Comparison of ENCODE assay signal across 8 cellular contexts in genomic region chr3:156554842-156555687, GRCh38. TPM values are rescaled to one million over a fixed set of nuclear protein-coding genes. Genes with fewer than 3 reads are reported as not detected.
DNase-seq lines count a peak whose midpoint lies in the region; ATAC-seq lines count a peak whose summit lies in the region.

SSR3 (minus strand) TSS chr3:156555117; CDS start chr3:156555089, 28 bp downstream.

- no peaks in the 10 kb centered on the region for H3K9me3 ChIP-seq in effector memory CD4-positive, alpha-beta T cell (ENCODE audit: control insufficient read depth, low read length)

- ATAC-seq in GM21360 (IDR thresholded peaks at IDR 0.05; ENCODE audit: unreplicated experiment): peak; percentile 99

- peaks cover 19% of the 10 kb centered on the region for H3K36me3 ChIP-seq in effector memory CD4-positive, alpha-beta T cell (ENCODE audit: control insufficient read depth, insufficient read depth, low read length)

- peak within 1 kb of the TSS; percentile 85 for H3K27ac ChIP-seq in effector memory CD4-positive, alpha-beta T cell (ENCODE audit: insufficient read depth, low read length, poor library complexity, severe bottlenecking)

- peak within 1 kb of the TSS; percentile 96 for H3K4me3 ChIP-seq in effector memory CD4-positive, alpha-beta T cell (ENCODE audit: insufficient read depth, low read depth, low read length, poor library complexity, severe bottlenecking)

- H3K4me1 ChIP-seq in effector memory CD4-positive, alpha-beta T cell (ENCODE audit: control insufficient read depth, insufficient read depth, low read length, poor library complexity, severe bottlenecking): peaks cover 5% of the 10 kb centered on the region

- H3K27me3 ChIP-seq in effector memory CD4-positive, alpha-beta T cell (replicated peaks; ENCODE audit: control insufficient read depth, insufficient read depth, low read length, poor library complexity, severe bottlenecking): no peaks in the 10 kb centered on the region

- DNase-seq in COLO668 (lab: John Stamatoyannopoulos, UW; ENCODE audit: unreplicated experiment): peak; percentile 97
- peak; percentile 100 for DNase-seq in HT1080 (ENCODE audit: low read depth)
- DNase-seq in NOMO-1 treated with DMSO at 0.1 percent for 48 hours (lab: John Stamatoyannopoulos, UW; ENCODE audit: unreplicated experiment): peak; percentile 100
- peak; percentile 98 for DNase-seq in activated CD8-positive, alpha-beta memory T cell treated with anti-CD3 and anti-CD28 coated beads for 4 hours (ENCODE audit: low read depth in 2 of 2)
- DNase-seq in effector memory CD4-positive, alpha-beta T cell: peak; percentile 97 to 98 (median 98)
- DNase-seq in lung microvascular endothelial cell (ENCODE audit: low read depth in 2 of 2): peak; percentile 100
- peak; percentile 96 to 98 (median 98) for DNase-seq in stimulated activated CD4-positive, alpha-beta T cell treated with anti-CD3 and anti-CD28 coated beads, TNF-alpha, amount 100 ng/mL, for 48 hours (ENCODE audit: low read depth in 3 of 3)

RNA-seq across cellular contexts. Expression of gene SSR3, which starts in this region (rescaled TPM):
- total RNA-seq in HT1080 (2014; rRNA removed; shearing (Covaris generic)): 563 and 655 TPM in 2 replicates
- 434 and 472 TPM in 2 replicates for polyA plus RNA-seq in HT1080 (2015; cell fraction: cytosol; rRNA removed)
- polyA plus RNA-seq in HT1080 (2015; cell fraction: nucleus; rRNA removed): 259 and 305 TPM in 2 replicates
- total RNA-seq in lung microvascular endothelial cell: 130 and 141 TPM in 2 replicates

Comparison
In these comparisons a context has a peak if more than half of its experiments do, and no peak if none do; other contexts are left out.
1. Peak in every context shown above with its lines: DNase-seq, ATAC-seq, H3K4me3 ChIP-seq and H3K27ac ChIP-seq.